9 cellular contexts compared by ENCODE assay signal in genomic region chr9:137004285-137004684, GRCh38. TPM values are rescaled to one million over a fixed set of nuclear protein-coding genes. Genes with fewer than 3 reads are reported as not detected.
A peak's percentile ranks its signal among the peaks of the same experiment; 100 is the strongest.
DNase-seq lines count a peak whose midpoint lies in the region; ATAC-seq and TF ChIP-seq lines count a peak whose summit lies in the region.
"Not testable (repeated sequence)": the region's sequence is repeated elsewhere in the genome, so short reads cannot be mapped to it uniquely, and the experiment has no call there.
"Had no signal": no experiment of that assay in that cellular context is flagged by ENCODE, and none has a peak within 500 bp of the region (broad histone marks: within the 10 kb centered on the region; RNA-seq: fewer than 3 reads in every experiment).

No MANE protein-coding gene starts in this region.

- peak; percentile 26 for TF ChIP-seq CTCF in AG04450 (IDR thresholded peaks at IDR 0.05; ENCODE audit: low read depth, low read length)
- TF ChIP-seq CTCF in GM13977 (IDR thresholded peaks at IDR 0.05; ENCODE audit: extremely low read depth, insufficient read depth, missing control alignments): peak; percentile 32
- TF ChIP-seq CTCF in Peyer's patch (IDR thresholded peaks at IDR 0.05): peak in 5 of 6 experiments; percentile 13 to 67 (median 52)
- TF ChIP-seq CTCF in body of pancreas (IDR thresholded peaks at IDR 0.05): peak in 6 of 7 experiments; percentile 27 to 44 (median 38)
- TF ChIP-seq CTCF in glutamatergic neuron (IDR thresholded peaks at IDR 0.05; ENCODE audit: partially characterized antibody, unreplicated experiment): peak; percentile 62
- peak; percentile 57 for TF ChIP-seq CTCF in osteocyte (IDR thresholded peaks at IDR 0.05)

- not testable (repeated sequence) for H3K9me3 ChIP-seq in AG04450 (ENCODE audit: control insufficient read depth, insufficient read depth, low read length); Peyer's patch; body of pancreas

- H3K27ac Mint-ChIP-seq in glutamatergic neuron (ENCODE audit: unreplicated experiment); osteocyte (ENCODE audit: unreplicated experiment): not testable (repeated sequence)

- intact Hi-C loops in body of pancreas (cut with DNase I): not testable (repeated sequence)

- 36 to 43% methylated on average over 16 to 17 of the region's 17 CpGs for WGBS in body of pancreas, 2 donors

- in situ Hi-C loops in GM13977 (cut with MboI; ENCODE audit: low pct_unique_long_range_greater_than_20kb, low sequenced_read_pairs, unreplicated experiment): not testable (repeated sequence)

- H3K36me3 Mint-ChIP-seq in glutamatergic neuron (ENCODE audit: unreplicated experiment); osteocyte (ENCODE audit: unreplicated experiment): not testable (repeated sequence)

- POLR2A ChIA-PET in AG04450 (lab: Yijun Ruan, JAX): not testable (repeated sequence)

- H3K4me3 ChIP-seq in AG04450 (ENCODE audit: low read depth, low read length); Peyer's patch; body of pancreas: not testable (repeated sequence)

- not testable (repeated sequence) for ATAC-seq in body of pancreas

- H3K4me3 Mint-ChIP-seq in glutamatergic neuron (ENCODE audit: unreplicated experiment); osteocyte (ENCODE audit: unreplicated experiment): not testable (repeated sequence)

- DNase-seq in AG04450 (ENCODE audit: low read depth, low spot score); GM13977 (ENCODE audit: low spot score); osteocyte (ENCODE audit: extremely low spot score, unreplicated experiment): not testable (repeated sequence)
- DNase-seq in Peyer's patch (peak in 1 of 3 donors; percentile 64), body of pancreas (peak in 1 of 4 donors; percentile 41), glutamatergic neuron (peak; percentile 52)

- not testable (repeated sequence) for TF ChIP-seq POLR2A in Peyer's patch (IDR thresholded peaks at IDR 0.05); body of pancreas (IDR thresholded peaks at IDR 0.05)

- H3K36me3 ChIP-seq in Peyer's patch; body of pancreas (replicated peaks in 1 of 2; ENCODE audit: insufficient read depth in 1 of 2, low read depth in 2 of 2): not testable (repeated sequence)

- CTCF ChIA-PET in AG04450 (lab: Charles Lee): not testable (repeated sequence)

- H3K27me3 Mint-ChIP-seq in glutamatergic neuron (ENCODE audit: unreplicated experiment); osteocyte (ENCODE audit: unreplicated experiment): not testable (repeated sequence)

- not testable (repeated sequence) for H3K9me3 Mint-ChIP-seq in glutamatergic neuron (ENCODE audit: unreplicated experiment); osteocyte (ENCODE audit: unreplicated experiment)

- H3K4me1 Mint-ChIP-seq in glutamatergic neuron (ENCODE audit: low read depth, unreplicated experiment): not testable (repeated sequence)
- H3K4me1 Mint-ChIP-seq in osteocyte (ENCODE audit: unreplicated experiment): peaks cover 15% of the 10 kb centered on the region

- not testable (repeated sequence) for H3K27me3 ChIP-seq in AG04450 (ENCODE audit: control insufficient read depth, insufficient read depth, low read length); Peyer's patch; body of pancreas

- H3K4me1 ChIP-seq in Peyer's patch: peaks cover 0 to 15% (median 0%) of the 10 kb centered on the region in 4 donors
- H3K4me1 ChIP-seq in body of pancreas: not testable (repeated sequence)

- not testable (repeated sequence) for H3K27ac ChIP-seq in AG04450 (ENCODE audit: low read depth, low read length); Peyer's patch; body of pancreas

RNA-seq across cellular contexts. Expression of gene CLIC3, which starts 7.9 kb away (rescaled TPM):
- 0.42 and 0.63 TPM in 2 replicates for polyA plus RNA-seq in AG04450 (2011; rRNA removed)
- polyA minus RNA-seq in AG04450 (2011; rRNA and poly(A)+ RNA removed): not detected in 2 replicates
- total RNA-seq in Peyer's patch (1 to 10 TPM in 1 of 4 donors, not detected in 3; 3.3 TPM), body of pancreas (1 to 10 TPM in 1 of 2 donors, not detected in 1; 2.0 TPM), glutamatergic neuron (ENCODE audit: unreplicated experiment) (not detected), osteocyte (0.52 TPM in 1 of 2 replicates, not detected in the other)
- total RNA-seq: activated T-helper 2 cell treated with anti-CD3 and anti-CD28 coated beads, Interferon-gamma antibody, Interleukin-2, Interleukin-4, amounts not matched to agents 10 μg/mL and 5 μg/mL and 100 μg/mL, durations not matched to agents 14 hours and 24 hours and 36 hours had no signal

RNA-seq across cellular contexts. Expression of gene PAXX, which starts 12.1 kb away (rescaled TPM):
- polyA plus RNA-seq in AG04450 (2011; rRNA removed): 6.0 and 6.7 TPM in 2 replicates
- polyA minus RNA-seq in AG04450 (2011; rRNA and poly(A)+ RNA removed): 1.6 and 3.1 TPM in 2 replicates
- total RNA-seq in Peyer's patch: 10 to 100 TPM; 52.3 to 92.4 (median 63.0) TPM
- total RNA-seq in body of pancreas: 10 to 100 TPM; 34.0 to 97.2 TPM
- total RNA-seq in glutamatergic neuron (ENCODE audit: unreplicated experiment): 50.7 TPM
- total RNA-seq in osteocyte: 38.5 and 51.4 TPM in 2 replicates

RNA-seq across cellular contexts. Expression of gene LCNL1, which starts 21.5 kb away (rescaled TPM):
- 1.5 TPM in 2 replicates for polyA plus RNA-seq in AG04450 (2011; rRNA removed)
- polyA minus RNA-seq in AG04450 (2011; rRNA and poly(A)+ RNA removed): 2.1 and 2.7 TPM in 2 replicates
- total RNA-seq in Peyer's patch: under 1 TPM in 2 of 4 donors, not detected in 2; 0.28 to 0.83 TPM
- total RNA-seq in body of pancreas: not detected
- not detected for total RNA-seq in glutamatergic neuron (ENCODE audit: unreplicated experiment)
- total RNA-seq in osteocyte: 3.0 and 3.4 TPM in 2 replicates
- total RNA-seq: activated T-helper 2 cell treated with anti-CD3 and anti-CD28 coated beads, Interferon-gamma antibody, Interleukin-2, Interleukin-4, amounts not matched to agents 10 μg/mL and 5 μg/mL and 100 μg/mL, durations not matched to agents 14 hours and 24 hours and 36 hours; NCI-H460; T-helper 1 cell treated with Interleukin-12 subunit alpha and Interleukin-12 subunit beta and Interleukin-4 antibody, amounts not matched to agents 30 ng/mL and 1 ng/mL, for 36 hours had no signal

RNA-seq across cellular contexts. Expression of gene ABCA2, which starts 23.8 kb away (rescaled TPM):
- polyA plus RNA-seq in AG04450 (2011; rRNA removed): 4.7 and 8.8 TPM in 2 replicates
- polyA minus RNA-seq in AG04450 (2011; rRNA and poly(A)+ RNA removed): 9.0 and 17.7 TPM in 2 replicates
- total RNA-seq in Peyer's patch: 10 to 100 TPM; 46.4 to 69.0 (median 49.0) TPM
- 10 to 100 TPM; 28.7 to 29.6 TPM for total RNA-seq in body of pancreas
- total RNA-seq in glutamatergic neuron (ENCODE audit: unreplicated experiment): 70.7 TPM
- total RNA-seq in osteocyte: 47.6 and 55.1 TPM in 2 replicates

RNA-seq across cellular contexts. Expression of gene PTGDS, which starts 27.0 kb away (rescaled TPM):
- 7.8 and 9.6 TPM in 2 replicates for polyA plus RNA-seq in AG04450 (2011; rRNA removed)
- polyA minus RNA-seq in AG04450 (2011; rRNA and poly(A)+ RNA removed): 1.3 and 2.2 TPM in 2 replicates
- 10 to 100 TPM in 2 of 4 donors, 1 to 10 TPM in 2; 1.2 to 21.5 (median 7.8) TPM for total RNA-seq in Peyer's patch
- 10 to 100 TPM; 17.8 to 48.0 TPM for total RNA-seq in body of pancreas
- total RNA-seq in glutamatergic neuron (ENCODE audit: unreplicated experiment): not detected
- 123 and 129 TPM in 2 replicates for total RNA-seq in osteocyte
- total RNA-seq: activated T-helper 2 cell treated with anti-CD3 and anti-CD28 coated beads, Interferon-gamma antibody, Interleukin-2, Interleukin-4, amounts not matched to agents 10 μg/mL and 5 μg/mL and 100 μg/mL, durations not matched to agents 14 hours and 24 hours and 36 hours; NCI-H460 had no signal
